ENCODE assay signal across 18 cellular contexts in the genomic region with DNA sequence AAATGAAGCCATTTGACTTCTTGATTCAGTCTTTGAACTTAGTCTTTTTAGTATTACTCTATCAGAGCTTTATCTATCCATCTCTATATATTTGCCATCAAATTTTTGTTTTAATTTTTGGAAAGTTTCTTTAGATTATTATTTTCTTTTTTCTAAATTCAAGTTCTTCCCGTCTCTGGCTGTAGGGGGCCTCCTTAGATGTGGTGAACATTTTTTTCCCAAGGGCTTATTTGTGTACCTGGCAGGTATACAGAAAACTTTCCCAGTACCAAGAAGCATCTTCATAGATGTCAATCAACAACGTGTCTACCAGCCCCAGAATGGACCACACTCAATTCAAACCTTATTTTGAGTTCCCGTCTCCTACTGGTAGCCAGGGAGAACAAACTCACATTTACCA.
DNase-seq lines count a peak whose midpoint lies in the region; ATAC-seq and TF ChIP-seq lines count a peak whose summit lies in the region.
"Had no signal": no experiment of that assay in that cellular context is flagged by ENCODE, and none has a peak within 500 bp of the region (broad histone marks: within the 10 kb centered on the region; RNA-seq: fewer than 3 reads in every experiment).

No MANE protein-coding gene starts in this region.

- H3K36me3 ChIP-seq in DOHH2 (ENCODE audit: control insufficient read depth, low read length): no peaks in the 10 kb centered on the region
- H3K36me3 ChIP-seq in endodermal cell (ENCODE audit: control insufficient read depth, insufficient read depth, low read length): no peaks in the 10 kb centered on the region
- H3K36me3 ChIP-seq in neural progenitor cell: no peaks in the 10 kb centered on the region
- H3K36me3 ChIP-seq in A673 (ENCODE audit: insufficient read depth, low read length, poor library complexity, severe bottlenecking): no peaks in the 10 kb centered on the region
- H3K36me3 ChIP-seq in GM23248 (ENCODE audit: low read depth): no peaks in the 10 kb centered on the region
- H3K36me3 ChIP-seq: SJCRH30 had no signal

- H3K79me2 ChIP-seq in DOHH2 (ENCODE audit: control insufficient read depth, low read length): no peaks in the 10 kb centered on the region
- H3K79me2 ChIP-seq in neural progenitor cell (ENCODE audit: low read depth): no peaks in the 10 kb centered on the region
- no peaks in the 10 kb centered on the region for H3K79me2 ChIP-seq in GM23248 (ENCODE audit: insufficient read depth)

- H2AFZ ChIP-seq in neural progenitor cell (replicated peaks): no peak overlapping the region
- H2AFZ ChIP-seq in GM23248: no peak overlapping the region

- H3K27ac ChIP-seq in DOHH2 (ENCODE audit: low read depth, low read length): no peak overlapping the region
- no peak overlapping the region for H3K27ac ChIP-seq in endodermal cell (ENCODE audit: low read depth, low read length)
- H3K27ac ChIP-seq in neural progenitor cell: no peak overlapping the region
- H3K27ac ChIP-seq in A673 (ENCODE audit: low read depth, low read length, poor library complexity, severe bottlenecking): no peak overlapping the region
- no peak overlapping the region for H3K27ac ChIP-seq in GM23248
- H3K27ac ChIP-seq: HL-60, RWPE1, SJCRH30 had no signal

- no TSS peak for BruUV-seq in A673 (replicated peaks; lab: Mats Ljungman, UMichigan)

- H3K9me3 ChIP-seq in DOHH2 (ENCODE audit: control insufficient read depth, insufficient read depth, low read length) (no peaks in the 10 kb centered on the region), endodermal cell (ENCODE audit: control insufficient read depth, low read length) (peaks cover 6% of the 10 kb centered on the region), neural progenitor cell (ENCODE audit: low read depth) (no peaks in the 10 kb centered on the region), A673 (ENCODE audit: low read depth, low read length, poor library complexity, severe bottlenecking) (peaks cover 5% of the 10 kb centered on the region), GM23248 (ENCODE audit: low read depth) (no peaks in the 10 kb centered on the region)
- H3K9me3 ChIP-seq: SJCRH30 had no signal

- H3K9ac ChIP-seq in endodermal cell (ENCODE audit: extremely low read depth, low read length, poor library complexity, severe bottlenecking): no peak overlapping the region
- H3K9ac ChIP-seq in neural progenitor cell: no peak overlapping the region
- no peak overlapping the region for H3K9ac ChIP-seq in GM23248

- H3K27me3 ChIP-seq in DOHH2 (ENCODE audit: control insufficient read depth, low read length) (no peaks in the 10 kb centered on the region), endodermal cell (ENCODE audit: control insufficient read depth, insufficient read depth, low read length, poor library complexity, severe bottlenecking) (no peaks in the 10 kb centered on the region), neural progenitor cell (no peaks in the 10 kb centered on the region), A673 (replicated peaks; ENCODE audit: insufficient read depth, low read depth, low read length, poor library complexity) (no peaks in the 10 kb centered on the region), GM23248 (replicated peaks; ENCODE audit: insufficient read depth) (no peaks in the 10 kb centered on the region)
- H3K27me3 ChIP-seq: SJCRH30 had no signal

- H3K4me3 ChIP-seq in DOHH2 (ENCODE audit: low read length) (no peak overlapping the region), LNCaP clone FGC (ENCODE audit: low read depth, low read length) (no peak overlapping the region), endodermal cell (ENCODE audit: low read length) (no peak overlapping the region), neural progenitor cell (no peak overlapping the region), A673 (ENCODE audit: low read depth, low read length, poor library complexity, severe bottlenecking) (no peak overlapping the region), GM23248 (no peak overlapping the region)
- H3K4me3 ChIP-seq: SJCRH30 had no signal

- H3F3A ChIP-seq in DOHH2 (ENCODE audit: control insufficient read depth, insufficient read depth) (no peaks in the 10 kb centered on the region), neural progenitor cell (ENCODE audit: low read depth) (no peaks in the 10 kb centered on the region), GM23248 (ENCODE audit: insufficient read depth) (no peaks in the 10 kb centered on the region)

- TF ChIP-seq CTCF in DOHH2 (IDR thresholded peaks at IDR 0.05; ENCODE audit: low read depth, low read length, poor library complexity, severe bottlenecking): peak; percentile 10
- peak; percentile 25; the same call in 1 of the 2 replicates for TF ChIP-seq CTCF in LNCaP clone FGC (IDR thresholded peaks at IDR 0.05; ENCODE audit: control insufficient read depth, extremely low read depth, insufficient read depth)
- peak; percentile 67 for TF ChIP-seq CTCF in endodermal cell (conservative IDR thresholded peaks at IDR 0.05)
- TF ChIP-seq CTCF in neural progenitor cell (IDR thresholded peaks at IDR 0.05): peak; percentile 30
- no peak; the same call in 1 of the 2 replicates for TF ChIP-seq CTCF in A673 (conservative IDR thresholded peaks at IDR 0.05; ENCODE audit: low read depth, low read length)

- no peak for ATAC-seq in HG02610 (IDR thresholded peaks at IDR 0.05; ENCODE audit: unreplicated experiment)
- ATAC-seq: CD8-positive, alpha-beta T cell had no signal

- DNase-seq in LNCaP clone FGC (ENCODE audit: low read depth): peak; percentile 1
- DNase-seq in endodermal cell: no peak
- DNase-seq in neural progenitor cell (ENCODE audit: low spot score): no peak
- no peak for DNase-seq in A673 (ENCODE audit: low spot score)
- no peak for DNase-seq in GM23248
- DNase-seq: CD8-positive, alpha-beta T cell; KBM-7; MM.1S; NCI-H1105 treated with DMSO at 0.1 percent for 48 hours; NCI-H187 treated with DMSO at 0.1 percent for 48 hours; NCI-H510A; SJCRH30; SW 1271 had no signal

- no peak overlapping the region for H3K4me2 ChIP-seq in DOHH2 (ENCODE audit: low read length)
- H3K4me2 ChIP-seq in neural progenitor cell: no peak overlapping the region
- no peak overlapping the region for H3K4me2 ChIP-seq in GM23248 (ENCODE audit: unreplicated experiment)

- H3K9me2 ChIP-seq in DOHH2 (replicated peaks; ENCODE audit: control insufficient read depth, low read length) (no peaks in the 10 kb centered on the region), GM23248 (ENCODE audit: insufficient read depth) (no peaks in the 10 kb centered on the region)

- H3K27ac Mint-ChIP-seq in endodermal cell (no peak overlapping the region), neural progenitor cell (no peak overlapping the region)
- H3K27ac Mint-ChIP-seq: B cell; CD8-positive, alpha-beta T cell had no signal

- intact Hi-C loops in A673 (cut with micrococcal nuclease; ENCODE audit: unreplicated experiment): no loop called here

- H3K9me3 Mint-ChIP-seq in endodermal cell: no peaks in the 10 kb centered on the region
- no peaks in the 10 kb centered on the region for H3K9me3 Mint-ChIP-seq in neural progenitor cell

- H3K4me1 Mint-ChIP-seq in endodermal cell (no peaks in the 10 kb centered on the region), neural progenitor cell (no peaks in the 10 kb centered on the region)
- H3K4me1 Mint-ChIP-seq: B cell had no signal

- 50 to 54% methylated on average over 2 to 3 of the region's 3 CpGs for WGBS in endodermal cell (ENCODE audit: insufficient coverage in 1 of 2, insufficient read length in 1 of 2), 2 experiments
- 32 to 33% methylated on average over 3 of the region's 3 CpGs for WGBS in GM23248 (ENCODE audit: low coverage in 1 of 2, low lambda C conversion rate in 2 of 2, missing lambda C conversion rate in 2 of 2), 2 experiments

- CTCF ChIA-PET in A673 (lab: Charles Lee): no interaction called here

- H3K36me3 Mint-ChIP-seq in endodermal cell (ENCODE audit: low read depth) (no peaks in the 10 kb centered on the region), neural progenitor cell (no peaks in the 10 kb centered on the region)
- H3K36me3 Mint-ChIP-seq: CD8-positive, alpha-beta T cell had no signal

- no peak overlapping the region for H3K4me3 Mint-ChIP-seq in endodermal cell
- H3K4me3 Mint-ChIP-seq in neural progenitor cell: no peak overlapping the region
- H3K4me3 Mint-ChIP-seq: B cell; CD8-positive, alpha-beta T cell had no signal

- H4K20me1 ChIP-seq in DOHH2 (ENCODE audit: control insufficient read depth, insufficient read depth, low read depth, low read length): no peaks in the 10 kb centered on the region
- no peaks in the 10 kb centered on the region for H4K20me1 ChIP-seq in neural progenitor cell (ENCODE audit: low read depth)
- H4K20me1 ChIP-seq in GM23248 (ENCODE audit: insufficient read depth): no peaks in the 10 kb centered on the region

- in situ Hi-C loops in GM23248 (cut with MboI): no loop called here

- no peaks in the 10 kb centered on the region for H3K27me3 Mint-ChIP-seq in endodermal cell (ENCODE audit: insufficient read depth)
- no peaks in the 10 kb centered on the region for H3K27me3 Mint-ChIP-seq in neural progenitor cell (ENCODE audit: insufficient read depth, low read depth)
- H3K27me3 Mint-ChIP-seq: B cell had no signal

- H3K4me1 ChIP-seq in DOHH2 (ENCODE audit: control insufficient read depth, low read length): no peaks in the 10 kb centered on the region
- H3K4me1 ChIP-seq in endodermal cell (ENCODE audit: control insufficient read depth, insufficient read depth, low read length): no peaks in the 10 kb centered on the region
- H3K4me1 ChIP-seq in neural progenitor cell: no peaks in the 10 kb centered on the region
- peaks cover 5% of the 10 kb centered on the region for H3K4me1 ChIP-seq in A673 (ENCODE audit: insufficient read depth, low read length, poor library complexity, severe bottlenecking)
- no peaks in the 10 kb centered on the region for H3K4me1 ChIP-seq in GM23248 (ENCODE audit: insufficient read depth)

- POLR2A ChIA-PET in A673 (lab: Charles Lee; ENCODE audit: low non-redundant PET): no interaction called here
